In the genomic region with DNA sequence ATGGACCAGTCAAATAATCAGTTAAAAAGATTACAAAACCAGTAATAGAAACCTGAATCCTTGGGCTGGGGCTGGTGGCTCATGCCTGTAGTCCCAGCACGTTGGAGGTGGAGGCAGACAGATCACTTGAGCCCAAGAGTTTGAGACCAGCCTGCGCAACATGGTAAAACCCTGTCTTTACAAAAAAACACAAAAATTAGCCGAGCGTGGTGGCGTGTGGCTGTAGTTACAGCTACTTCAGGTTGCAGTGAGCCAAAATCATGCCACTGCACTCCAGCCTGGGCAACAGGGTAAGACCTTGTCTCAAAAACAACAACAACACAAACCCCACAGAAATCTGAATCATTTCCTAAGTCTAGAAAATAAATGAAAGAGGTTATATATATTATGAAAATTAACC, we compare ENCODE assay signal across 33 cellular contexts.
"Had no signal": no experiment of that assay in that cellular context is flagged by ENCODE, and none has a peak within 500 bp of the region (broad histone marks: within the 10 kb centered on the region; RNA-seq: fewer than 3 reads in every experiment).

No MANE protein-coding gene starts in this region.

- DNase-seq: activated B cell treated with CpG ODN at 0.5 μM for 24 hours; activated CD4-positive, alpha-beta memory T cell treated with anti-CD3 and anti-CD28 coated beads for 36 hours; activated CD4-positive, alpha-beta T cell treated with anti-CD3 and anti-CD28 coated beads for 4 hours; activated CD4-positive, alpha-beta T cell treated with anti-CD3 and anti-CD28 coated beads, Interleukin-2, amount 10 ng/mL, durations not matched to agents 24 days and 14 days; activated CD4-positive, alpha-beta T cell treated with anti-CD3 and anti-CD28 coated beads, Interleukin-2, amount 50 U/mL, for 1 hour; activated CD4-positive, alpha-beta T cell treated with anti-CD3 and anti-CD28 coated beads, Interleukin-2, amount 50 U/mL, for 4 hours; activated CD4-positive, CD25-positive, alpha-beta regulatory T cell treated with anti-CD3 and anti-CD28 coated beads, Interleukin-2, amount 50 U/mL, for 72 hours; activated CD8-positive, alpha-beta memory T cell treated with anti-CD3 and anti-CD28 coated beads, Interleukin-2, amount 50 U/mL, for 4 hours; activated CD8-positive, alpha-beta T cell treated with anti-CD3 and anti-CD28 coated beads for 36 hours; activated effector memory CD4-positive, alpha-beta T cell treated with anti-CD3 and anti-CD28 coated beads, Interleukin-2, amount 50 U/mL, for 16 hours; activated gamma-delta T cell treated with Interleukin-2 at 50 U/mL for 16 hours; activated naive CD4-positive, alpha-beta T cell; activated naive CD4-positive, alpha-beta T cell treated with anti-CD3 and anti-CD28 coated beads for 36 hours; activated naive CD4-positive, alpha-beta T cell treated with anti-CD3 and anti-CD28 coated beads, Interleukin-2, amount 50 U/mL, for 16 hours; activated naive CD8-positive, alpha-beta T cell treated with anti-CD3 and anti-CD28 coated beads for 36 hours; activated T-cell treated with anti-CD3 and anti-CD28 coated beads for 4 hours; activated T-cell treated with anti-CD3 and anti-CD28 coated beads, Interleukin-2, amount 50 U/mL, for 1 hour; activated T-cell treated with anti-CD3 and anti-CD28 coated beads, Interleukin-2, amount 50 U/mL, for 4 hours; activated T-cell treated with anti-CD3 and anti-CD28 coated beads, Interleukin-2, amount 50 U/mL, for 72 hours; amniotic stem cell; body of pancreas; brain microvascular endothelial cell; central memory CD4-positive, alpha-beta T cell; T-helper 1 cell; T-helper 2 cell; T-helper 9 cell had no signal

- FAIRE-seq: astrocyte, TTC549 had no signal

- H3K27ac ChIP-seq: adrenal gland, body of pancreas, brain microvascular endothelial cell, breast epithelium, VCaP had no signal

- H3K36me3 ChIP-seq: breast epithelium had no signal

- H3K27me3 ChIP-seq: adrenal gland, body of pancreas, brain microvascular endothelial cell, breast epithelium had no signal

- ATAC-seq: activated CD8-positive, alpha-beta T cell treated with anti-CD3 and anti-CD28 coated beads for 36 hours; activated naive CD4-positive, alpha-beta T cell treated with anti-CD3 and anti-CD28 coated beads, Interleukin-2, amount 50 U/mL, for 72 hours; activated T-cell treated with anti-CD3 and anti-CD28 coated beads, Interleukin-2, amount 50 U/mL, for 4 hours; activated T-cell treated with anti-CD3 and anti-CD28 coated beads, Interleukin-2, amount 50 U/mL, for 72 hours; activated T-helper 17 cell treated with anti-CD3 and anti-CD28 coated beads, Interleukin-2, amount 50 U/mL, for 72 hours; body of pancreas had no signal

- H3K9me3 ChIP-seq: adrenal gland, body of pancreas, breast epithelium had no signal

- H3K4me3 ChIP-seq: adrenal gland, body of pancreas, breast epithelium had no signal

- H3K4me1 ChIP-seq: breast epithelium had no signal
